14 cellular contexts compared by ENCODE assay signal in the genomic region with DNA sequence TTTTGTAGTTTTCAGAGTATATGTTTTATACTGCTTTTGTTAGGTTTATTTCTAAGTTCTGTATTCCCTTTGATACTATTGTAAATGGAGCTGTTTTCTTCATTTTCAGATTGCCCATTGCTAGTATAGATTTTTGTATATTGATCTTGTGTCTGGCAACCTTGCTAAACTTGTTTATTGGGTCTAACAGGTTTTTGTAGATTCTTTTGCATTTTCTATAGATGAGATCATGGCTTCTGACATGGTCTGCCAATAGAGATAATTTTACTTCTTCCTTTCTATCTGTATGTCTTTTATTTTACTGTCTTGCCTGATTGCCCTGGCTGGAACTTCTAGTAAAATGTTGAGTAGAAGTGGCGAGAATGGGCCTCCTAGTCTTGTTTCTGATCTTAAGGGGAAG. TPM values are rescaled to one million over a fixed set of nuclear protein-coding genes. Genes with fewer than 3 reads are reported as not detected.
DNase-seq lines count a peak whose midpoint lies in the region; ATAC-seq and TF ChIP-seq lines count a peak whose summit lies in the region.
"Had no signal": no experiment of that assay in that cellular context is flagged by ENCODE, and none has a peak within 500 bp of the region (broad histone marks: within the 10 kb centered on the region; RNA-seq: fewer than 3 reads in every experiment).

No MANE protein-coding gene starts in this region.

- POLR2A ChIA-PET in PC-9 (lab: Charles Lee; ENCODE audit: unreplicated experiment): interaction anchor here (0.6 kb wide), 1 partner anchor 992 kb away, joined by 8 read pairs; no protein-coding TSS in a partner anchor

- no peak overlapping the region for H4K12ac ChIP-seq in trophoblast cell (ENCODE audit: low read depth, low read length)

- in situ Hi-C loops in ACHN (cut with HindIII; ENCODE audit: low pct_ligation_motif_present, low pct_unique_long_range_greater_than_20kb, low sequenced_read_pairs): no loop called here

- no peak overlapping the region for H3K4ac ChIP-seq in trophoblast cell (ENCODE audit: low read depth, low read length)

- TF ChIP-seq CTCF in PC-9 (conservative IDR thresholded peaks at IDR 0.05) (no peak), epithelial cell of esophagus (IDR thresholded peaks at IDR 0.05; ENCODE audit: insufficient read depth, low read depth, low read length, missing control alignments) (no peak)

- no CpG with 5 or more reads among the region's 1 CpG for WGBS in trophoblast cell (ENCODE audit: extremely low coverage, insufficient coverage, insufficient read length)

- H4K8ac ChIP-seq in trophoblast cell (ENCODE audit: low read depth, low read length): no peak overlapping the region

- no peak overlapping the region for H2BK12ac ChIP-seq in trophoblast cell (ENCODE audit: low read length)

- peak in 1 of 2 experiments; percentile 87 for DNase-seq in PC-9
- DNase-seq in epithelial cell of esophagus (ENCODE audit: low read depth): peak; percentile 60
- DNase-seq in trophoblast cell: peak in 1 of 2 donors; percentile 87
- no peak for DNase-seq in activated CD8-positive, alpha-beta memory T cell treated with anti-CD3 and anti-CD28 coated beads, Interleukin-2, amount 10 ng/mL, durations not matched to agents 7 days and 5 days
- DNase-seq in ACHN: no peak
- DNase-seq: CD8-positive, alpha-beta T cell; COR-L47; KBM-7 had no signal

- H3K36me3 Mint-ChIP-seq in activated CD8-positive, alpha-beta memory T cell treated with anti-CD3 and anti-CD28 coated beads, Interleukin-2, amount 10 ng/mL, durations not matched to agents 7 days and 5 days: peaks cover 15% of the 10 kb centered on the region

- peak overlapping the region; percentile 62 for H3K4me2 ChIP-seq in PC-9
- peak overlapping the region; percentile 61 for H3K4me2 ChIP-seq in trophoblast cell (ENCODE audit: low read length)
- H3K4me2 ChIP-seq: A549 had no signal

- H3K9me3 ChIP-seq in PC-9 (ENCODE audit: insufficient read depth, low read depth): peaks cover 19% of the 10 kb centered on the region
- peaks cover 3% of the 10 kb centered on the region for H3K9me3 ChIP-seq in trophoblast cell (ENCODE audit: insufficient read depth, low read depth, low read length)
- H3K9me3 ChIP-seq: HAP-1 had no signal

- no peak overlapping the region for H3K18ac ChIP-seq in trophoblast cell (ENCODE audit: low read length)

- H3K4me1 ChIP-seq in PC-9 (replicated peaks; ENCODE audit: insufficient read depth) (peaks cover 21% of the 10 kb centered on the region), trophoblast cell (ENCODE audit: control insufficient read depth in 1 of 2, insufficient read depth in 2 of 2, low read length in 2 of 2) (peaks cover 0 to 3% of the 10 kb centered on the region in 2 experiments)
- H3K4me1 ChIP-seq: A549, HAP-1 had no signal

- H4K91ac ChIP-seq in trophoblast cell (ENCODE audit: low read depth, low read length): no peak overlapping the region

- H3K9me2 ChIP-seq in PC-9 (ENCODE audit: insufficient read depth): no peaks in the 10 kb centered on the region

- H3K27ac ChIP-seq in PC-9 (peak overlapping the region; percentile 58), trophoblast cell (ENCODE audit: low read depth, low read length) (peak overlapping the region; percentile 91)
- H3K27ac ChIP-seq: A549, HL-60 had no signal

- H3K79me2 ChIP-seq in PC-9 (ENCODE audit: low read depth): no peaks in the 10 kb centered on the region
- no peaks in the 10 kb centered on the region for H3K79me2 ChIP-seq in trophoblast cell (ENCODE audit: control insufficient read depth, insufficient read depth, low read length, poor library complexity)

- BruUV-seq in PC-9 (replicated peaks; lab: Mats Ljungman, UMichigan): no TSS peak

- no peak overlapping the region for H2BK5ac ChIP-seq in trophoblast cell (ENCODE audit: low read depth, low read length, poor library complexity)

- H3K4me1 Mint-ChIP-seq in activated CD8-positive, alpha-beta memory T cell treated with anti-CD3 and anti-CD28 coated beads, Interleukin-2, amount 10 ng/mL, durations not matched to agents 7 days and 5 days: peaks cover 9% of the 10 kb centered on the region
- H3K4me1 Mint-ChIP-seq: CD14-positive monocyte had no signal

- CTCF ChIA-PET in PC-9 (lab: Charles Lee): no interaction called here
- CTCF ChIA-PET in activated CD8-positive, alpha-beta memory T cell treated with anti-CD3 and anti-CD28 coated beads, Interleukin-2, amount 10 ng/mL, durations not matched to agents 7 days and 5 days (lab: Charles Lee): no interaction called here

- H3K36me3 ChIP-seq in PC-9 (ENCODE audit: low read depth) (peaks cover 27% of the 10 kb centered on the region), trophoblast cell (ENCODE audit: control insufficient read depth in 1 of 2, insufficient read depth in 2 of 2, low read length in 2 of 2) (peaks cover 11 to 13% of the 10 kb centered on the region in 2 experiments)
- H3K36me3 ChIP-seq: HAP-1 had no signal

- no peak overlapping the region for H3K23ac ChIP-seq in trophoblast cell (ENCODE audit: low read length)

- H3K79me1 ChIP-seq in trophoblast cell (ENCODE audit: low read length): peaks cover 1% of the 10 kb centered on the region

- H3K27me3 ChIP-seq in PC-9 (ENCODE audit: insufficient read depth, low read depth) (no peaks in the 10 kb centered on the region), trophoblast cell (ENCODE audit: insufficient read depth, low read length) (no peaks in the 10 kb centered on the region)

- no peak overlapping the region for H3K14ac ChIP-seq in trophoblast cell (ENCODE audit: low read length)

- H3K27me3 Mint-ChIP-seq in activated CD8-positive, alpha-beta memory T cell treated with anti-CD3 and anti-CD28 coated beads, Interleukin-2, amount 10 ng/mL, durations not matched to agents 7 days and 5 days: no peaks in the 10 kb centered on the region

- intact Hi-C loops in PC-9 (cut with micrococcal nuclease; ENCODE audit: unreplicated experiment): no loop called here

- H2AK5ac ChIP-seq in trophoblast cell (ENCODE audit: low read length): no peak overlapping the region

- no peak overlapping the region for H2BK120ac ChIP-seq in trophoblast cell (ENCODE audit: insufficient read depth, low read length, poor library complexity)

- H4K20me1 ChIP-seq in PC-9 (ENCODE audit: insufficient read depth): no peaks in the 10 kb centered on the region

- no peak for ATAC-seq in activated CD8-positive, alpha-beta memory T cell treated with anti-CD3 and anti-CD28 coated beads, Interleukin-2, amount 10 ng/mL, durations not matched to agents 7 days and 5 days
- ATAC-seq in GM19452 (IDR thresholded peaks at IDR 0.05; ENCODE audit: unreplicated experiment): no peak
- no peak for ATAC-seq in GM19351 (IDR thresholded peaks at IDR 0.05; ENCODE audit: unreplicated experiment)
- ATAC-seq: A549; CD8-positive, alpha-beta T cell had no signal

- no peak overlapping the region for H3K4me3 Mint-ChIP-seq in activated CD8-positive, alpha-beta memory T cell treated with anti-CD3 and anti-CD28 coated beads, Interleukin-2, amount 10 ng/mL, durations not matched to agents 7 days and 5 days
- H3K4me3 Mint-ChIP-seq: CD14-positive monocyte; CD8-positive, alpha-beta T cell had no signal

- no peak overlapping the region for H2AFZ ChIP-seq in PC-9
- H2AFZ ChIP-seq in trophoblast cell (ENCODE audit: insufficient read depth, low read length, poor library complexity): no peak overlapping the region

- H3K27ac Mint-ChIP-seq in activated CD8-positive, alpha-beta memory T cell treated with anti-CD3 and anti-CD28 coated beads, Interleukin-2, amount 10 ng/mL, durations not matched to agents 7 days and 5 days: no peak overlapping the region
- H3K27ac Mint-ChIP-seq: CD14-positive monocyte; CD8-positive, alpha-beta T cell had no signal

- no peaks in the 10 kb centered on the region for H3K9me3 Mint-ChIP-seq in activated CD8-positive, alpha-beta memory T cell treated with anti-CD3 and anti-CD28 coated beads, Interleukin-2, amount 10 ng/mL, durations not matched to agents 7 days and 5 days (ENCODE audit: low read depth)
- H3K9me3 Mint-ChIP-seq: CD8-positive, alpha-beta T cell had no signal

- peaks cover 21% of the 10 kb centered on the region for H3F3A ChIP-seq in PC-9 (ENCODE audit: insufficient read depth, low read depth)

- no peak overlapping the region for H3K9ac ChIP-seq in trophoblast cell (ENCODE audit: low read length)

- H3K4me3 ChIP-seq in PC-9: peak overlapping the region; percentile 14; the same call in 1 of the 2 replicates
- H3K4me3 ChIP-seq in epithelial cell of esophagus (ENCODE audit: low read length): no peak overlapping the region
- H3K4me3 ChIP-seq in trophoblast cell (ENCODE audit: low read depth, low read length): no peak overlapping the region
- H3K4me3 ChIP-seq: A549, HAP-1 had no signal

RNA-seq across cellular contexts. Expression of gene ANKRD9, which starts 40.3 kb away (rescaled TPM):
- total RNA-seq in PC-9 (2021): 44.6 and 68.8 TPM in 2 replicates
- polyA plus RNA-seq in trophoblast cell (2013): 9.8 and 10.1 TPM in 2 replicates
- 10 to 100 TPM; 11.2 to 12.6 TPM for total RNA-seq in activated CD8-positive, alpha-beta memory T cell treated with anti-CD3 and anti-CD28 coated beads, Interleukin-2, amount 10 ng/mL, durations not matched to agents 7 days and 5 days
